Comparison of ENCODE assay signal across 22 cellular contexts in genomic region chr17:67765623-67766022, GRCh38. TPM values are rescaled to one million over a fixed set of nuclear protein-coding genes. Genes with fewer than 3 reads are reported as not detected.
DNase-seq lines count a peak whose midpoint lies in the region; ATAC-seq, FAIRE-seq and TF ChIP-seq lines count a peak whose summit lies in the region.
"Had no signal": no experiment of that assay in that cellular context is flagged by ENCODE, and none has a peak within 500 bp of the region (broad histone marks: within the 10 kb centered on the region; RNA-seq: fewer than 3 reads in every experiment).

No MANE protein-coding gene starts in this region.

- H4K8ac ChIP-seq in H1 (ENCODE audit: extremely low read depth, insufficient read depth, low read length), result no peak overlapping the region

- POLR2A ChIA-PET in H1 (lab: Charles Lee; ENCODE audit: partially characterized antibody), result interaction anchor here (1.2 to 1.8 kb wide), 2 partner anchors 20 to 48 kb away, joined by 3 to 7 read pairs; partner anchors contain the start of gene NOL11

- no peak overlapping the region for H2AK5ac ChIP-seq in H1 (ENCODE audit: low read depth, low read length)

- no peaks in the 10 kb centered on the region for H3F3A ChIP-seq in MM.1S (ENCODE audit: insufficient read depth, low read length)

- no peaks in the 10 kb centered on the region; the same call in 1 of the 2 replicates for H3K79me1 ChIP-seq in H1 (ENCODE audit: low read depth, low read length)

- no peaks in the 10 kb centered on the region for H3K23me2 ChIP-seq in H1 (ENCODE audit: low read depth, low read length)

- no peak overlapping the region for H4K91ac ChIP-seq in H1 (replicated peaks; ENCODE audit: insufficient read length, low read length)

- H2BK15ac ChIP-seq in H1 (ENCODE audit: low read length), result no peak overlapping the region

- H3K4me2 ChIP-seq in MM.1S (ENCODE audit: low read depth, low read length) (no peak overlapping the region), H1 (ENCODE audit: insufficient read depth in 1 of 2, low read depth in 2 of 2, low read length in 2 of 2) (no peak overlapping the region)
- H3K4me2 ChIP-seq: BLaER1 had no signal

- no peak overlapping the region for H3K18ac ChIP-seq in H1 (ENCODE audit: extremely low read depth, low read length)

- H3K56ac ChIP-seq in H1 (replicated peaks; ENCODE audit: insufficient read length, low read depth, low read length), result no peak overlapping the region

- intact Hi-C loops in posterior vena cava (cut with DNase I), result no loop called here

- FAIRE-seq in HTR-8/SVneo (lab: Jason Lieb, UNC) (peak; percentile 20), H1 (lab: Jason Lieb, UNC) (no peak)
- FAIRE-seq: RCC 7860 had no signal

- H3K27ac ChIP-seq in MM.1S (ENCODE audit: low read length) (no peak overlapping the region), H1 (ENCODE audit: low read depth, low read length) (no peak overlapping the region)
- H3K27ac ChIP-seq: BLaER1, SJCRH30 had no signal

- no peak overlapping the region for H3K14ac ChIP-seq in H1 (ENCODE audit: insufficient read length)

- H3K4me1 ChIP-seq in MM.1S (ENCODE audit: low read length), result no peaks in the 10 kb centered on the region
- H3K4me1 ChIP-seq in H1 (replicated peaks in 1 of 4; ENCODE audit: control insufficient read depth in 3 of 4, insufficient read depth in 4 of 4, low read length in 3 of 4), result 0 out of 7 replicates have a peak, but pooled peaks cover 0 to 3% (median 0%) of the 10 kb centered on the region in 4 experiments
- H3K4me1 ChIP-seq: SJCRH30 had no signal

- H3K79me2 ChIP-seq in MM.1S (ENCODE audit: low read length), result no peaks in the 10 kb centered on the region
- H3K79me2 ChIP-seq in H1 (ENCODE audit: control insufficient read depth in 1 of 2, insufficient read depth in 2 of 2, low read length in 2 of 2), result no peaks in the 10 kb centered on the region

- no peak overlapping the region for H2BK120ac ChIP-seq in H1 (replicated peaks; ENCODE audit: low read depth, low read length)

- H3K9me2 ChIP-seq in MM.1S (replicated peaks; ENCODE audit: insufficient read depth, low read length), result no peaks in the 10 kb centered on the region

- ATAC-seq in HG03108 (IDR thresholded peaks at IDR 0.05; ENCODE audit: unreplicated experiment) (no peak), HG02981 (IDR thresholded peaks at IDR 0.05; ENCODE audit: unreplicated experiment) (no peak)

- 0 out of 2 replicates have a peak overlapping the region, but pooled peaks have one; percentile 21 for H2BK12ac ChIP-seq in H1 (ENCODE audit: low read depth, low read length)

- WGBS in H1 (ENCODE audit: extremely low coverage in 1 of 2, insufficient coverage in 1 of 2, insufficient read length in 1 of 2, insufficient replicate concordance in 2 of 2, low coverage in 1 of 2, low lambda C conversion rate in 2 of 2, missing lambda C conversion rate in 1 of 2), 2 experiments, result 100% methylated on average over 2 of the region's 2 CpGs; no CpG with 5 or more reads in 1 of the 2 experiments

- DNase-seq in HTR-8/SVneo (ENCODE audit: insufficient read length, low spot score) (no peak), MM.1S (no peak), H1 (ENCODE audit: low read depth in 1 of 2, low spot score in 2 of 2) (no peak), posterior vena cava (ENCODE audit: low spot score) (peak; percentile 37), cerebellar nuclear complex (lab: John Stamatoyannopoulos, UW) (no peak)
- DNase-seq: ACHN; CD4-positive, alpha-beta T cell; COR-L47; DMS79; H9; NCI-H1105; NCI-H146; NCI-H2029; NCI-H226; NCI-H510A treated with DMSO at 0.1 percent for 48 hours; NCI-H748 treated with DMSO at 0.1 percent for 48 hours; NK-92 treated with Interleukin-12 subunit alpha and Interleukin-12 subunit beta, amount 100 ng/mL, for 24 hours; SJCRH30 had no signal

- H3K27me3 ChIP-seq in MM.1S (replicated peaks; ENCODE audit: insufficient read depth, low read length), result no peaks in the 10 kb centered on the region
- H3K27me3 ChIP-seq in H1 (replicated peaks in 1 of 4; ENCODE audit: control insufficient read depth in 3 of 4, extremely low read depth in 1 of 4, insufficient read depth in 3 of 4, low read length in 3 of 4), result no peaks in the 10 kb centered on the region
- H3K27me3 ChIP-seq: BLaER1, SJCRH30 had no signal

- no peak for TF ChIP-seq RAD21 in H1 (IDR thresholded peaks at IDR 0.05 in 1 of 2, conservative IDR thresholded peaks at IDR 0.05 in 1 of 2; ENCODE audit: low read depth in 2 of 2, low read length in 2 of 2)

- no peak for TF ChIP-seq EP300 in H1 (IDR thresholded peaks at IDR 0.05; ENCODE audit: borderline replicate concordance in 1 of 2, low read depth in 2 of 2, low read length in 2 of 2)

- H3K4me3 ChIP-seq in MM.1S (ENCODE audit: low read length), result no peak overlapping the region
- no peak overlapping the region for H3K4me3 ChIP-seq in H1 (ENCODE audit: extremely low read depth in 1 of 4, insufficient read depth in 2 of 4, low read depth in 3 of 4, low read length in 4 of 4)
- H3K4me3 ChIP-seq: BLaER1, SJCRH30 had no signal

- no peak overlapping the region for H3K4ac ChIP-seq in H1 (replicated peaks; ENCODE audit: insufficient read length, low read depth, low read length)

- no peak for TF ChIP-seq POLR2A in H1 (IDR thresholded peaks at IDR 0.05; ENCODE audit: control extremely low read depth in 1 of 2, low read depth in 2 of 2, low read length in 2 of 2)

- H3K9me3 ChIP-seq in MM.1S (replicated peaks; ENCODE audit: insufficient read depth, low read length) (no peaks in the 10 kb centered on the region), H1 (ENCODE audit: insufficient read depth in 2 of 2, low read depth in 1 of 2, low read length in 1 of 2) (no peaks in the 10 kb centered on the region)
- H3K9me3 ChIP-seq: BLaER1, SJCRH30 had no signal

- no peak overlapping the region for H3K23ac ChIP-seq in H1 (ENCODE audit: insufficient read length)

- H4K20me1 ChIP-seq in MM.1S (ENCODE audit: insufficient read depth, low read length) (no peaks in the 10 kb centered on the region), H1 (replicated peaks in 1 of 2; ENCODE audit: control insufficient read depth in 1 of 2, insufficient read depth in 2 of 2, low read length in 2 of 2) (no peaks in the 10 kb centered on the region)
- H4K20me1 ChIP-seq: BLaER1 had no signal

- TF ChIP-seq CTCF in MM.1S (IDR thresholded peaks at IDR 0.05; ENCODE audit: low read length), result no peak
- no peak for TF ChIP-seq CTCF in H1 (IDR thresholded peaks at IDR 0.05; ENCODE audit: control extremely low read depth in 1 of 3, insufficient read depth in 1 of 3, low read depth in 1 of 3, low read length in 3 of 3)

- CTCF ChIA-PET in H1 (lab: Charles Lee; ENCODE audit: partially characterized antibody), result interaction anchor here (0.8 to 1.7 kb wide), 4 partner anchors 8 to 34 kb away, joined by 3 to 10 read pairs (median 6); no protein-coding TSS in a partner anchor

- H4K5ac ChIP-seq in H1 (ENCODE audit: insufficient read length, low read depth, low read length), result no peak overlapping the region

- H3K36me3 ChIP-seq in MM.1S (replicated peaks; ENCODE audit: insufficient read depth, low read length), result no peaks in the 10 kb centered on the region
- no peaks in the 10 kb centered on the region for H3K36me3 ChIP-seq in H1 (ENCODE audit: control insufficient read depth in 2 of 4, insufficient read depth in 4 of 4, low read length in 3 of 4)
- H3K36me3 ChIP-seq: SJCRH30 had no signal

- H3K9ac ChIP-seq in MM.1S (ENCODE audit: low read length) (no peak overlapping the region), H1 (replicated peaks in 1 of 4; ENCODE audit: extremely low read depth in 1 of 4, low read depth in 3 of 4, low read length in 3 of 4) (no peak overlapping the region)
- H3K9ac ChIP-seq: BLaER1 had no signal

- H2BK5ac ChIP-seq in H1 (ENCODE audit: low read depth, low read length), result no peak overlapping the region

- H2BK20ac ChIP-seq in H1 (ENCODE audit: low read length), result 0 out of 2 replicates have a peak overlapping the region, but pooled peaks have one; percentile 1

- H2AFZ ChIP-seq in MM.1S (ENCODE audit: low read length), result 0 out of 2 replicates have a peak overlapping the region, but pooled peaks have one; percentile 6
- no peak overlapping the region for H2AFZ ChIP-seq in H1 (ENCODE audit: low read length)

TF ChIP-seq in H1, 55 proteins besides CTCF, POLR2A, EP300 and RAD21:
- TF ChIP-seq, protein P1, sequence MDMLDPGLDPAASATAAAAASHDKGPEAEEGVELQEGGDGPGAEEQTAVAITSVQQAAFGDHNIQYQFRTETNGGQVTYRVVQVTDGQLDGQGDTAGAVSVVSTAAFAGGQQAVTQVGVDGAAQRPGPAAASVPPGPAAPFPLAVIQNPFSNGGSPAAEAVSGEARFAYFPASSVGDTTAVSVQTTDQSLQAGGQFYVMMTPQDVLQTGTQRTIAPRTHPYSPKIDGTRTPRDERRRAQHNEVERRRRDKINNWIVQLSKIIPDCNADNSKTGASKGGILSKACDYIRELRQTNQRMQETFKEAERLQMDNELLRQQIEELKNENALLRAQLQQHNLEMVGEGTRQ (IDR thresholded peaks at IDR 0.05; ENCODE audit: low read length), result peak; percentile 26; the same call in 1 of the 2 replicates
- no peak for TF ChIP-seq HDAC2 (IDR thresholded peaks at IDR 0.05; ENCODE audit: borderline replicate concordance in 1 of 2, low read depth in 2 of 2, low read length in 2 of 2)
TF ChIP-seq in H1: peak in this region for 1.

RNA-seq across cellular contexts. Expression of gene NOL11, which starts 47.9 kb away (rescaled TPM):
- 97.2 and 102 TPM in 2 replicates for total RNA-seq in H1 (2021; fragmentation: NEBNext Ultra II Directional; extraction: Animal tissue kit (Norgen Biotek cat#: 25700))
- polyA plus RNA-seq in H1 (2011; rRNA removed), result 28.2 and 58.0 TPM in 2 replicates
- polyA plus RNA-seq in H1 (2011; cell fraction: cytosol; rRNA removed), result 45.6 TPM
- 32.3 TPM for polyA plus RNA-seq in H1 (2011; cell fraction: nucleus; rRNA removed)
- polyA plus RNA-seq in H1 (2012, experiment 1 of 2), result 70.1 to 123 TPM (median 76.1 TPM) in 4 replicates
- polyA plus RNA-seq in H1 (2012, experiment 2 of 2), result 12.2 TPM
- polyA plus RNA-seq in H1 (2013, experiment 1 of 2), result 69.1 TPM
- polyA plus RNA-seq in H1 (2013, experiment 2 of 2), result 75.3 TPM
- 59.4 and 99.9 TPM in 2 replicates for polyA minus RNA-seq in H1 (2011; rRNA and poly(A)+ RNA removed)
- 260 TPM for polyA minus RNA-seq in H1 (2011; cell fraction: cytosol; rRNA and poly(A)+ RNA removed)
- polyA minus RNA-seq in H1 (2011; cell fraction: nucleus; rRNA and poly(A)+ RNA removed), result 80.3 TPM
- total RNA-seq in posterior vena cava, result 10 to 100 TPM; 33.4 to 38.9 TPM

RNA-seq across cellular contexts. Expression of gene BPTF, which starts 59.7 kb away (rescaled TPM):
- 223 and 228 TPM in 2 replicates for total RNA-seq in H1 (2021; fragmentation: NEBNext Ultra II Directional; extraction: Animal tissue kit (Norgen Biotek cat#: 25700))
- polyA plus RNA-seq in H1 (2011; rRNA removed), result 86.0 and 107 TPM in 2 replicates
- polyA plus RNA-seq in H1 (2011; cell fraction: cytosol; rRNA removed), result 77.6 TPM
- 284 TPM for polyA plus RNA-seq in H1 (2011; cell fraction: nucleus; rRNA removed)
- 124 to 166 TPM (median 143 TPM) in 4 replicates for polyA plus RNA-seq in H1 (2012, experiment 1 of 2)
- 6.0 TPM for polyA plus RNA-seq in H1 (2012, experiment 2 of 2)
- 130 TPM for polyA plus RNA-seq in H1 (2013, experiment 1 of 2)
- polyA plus RNA-seq in H1 (2013, experiment 2 of 2), result 114 TPM
- 286 and 392 TPM in 2 replicates for polyA minus RNA-seq in H1 (2011; rRNA and poly(A)+ RNA removed)
- polyA minus RNA-seq in H1 (2011; cell fraction: cytosol; rRNA and poly(A)+ RNA removed), result 97.2 TPM
- polyA minus RNA-seq in H1 (2011; cell fraction: nucleus; rRNA and poly(A)+ RNA removed), result 357 TPM
- total RNA-seq in posterior vena cava, result 10 to 100 TPM; 70.1 to 70.8 TPM
